8 cellular contexts compared by ENCODE assay signal in the genomic region with DNA sequence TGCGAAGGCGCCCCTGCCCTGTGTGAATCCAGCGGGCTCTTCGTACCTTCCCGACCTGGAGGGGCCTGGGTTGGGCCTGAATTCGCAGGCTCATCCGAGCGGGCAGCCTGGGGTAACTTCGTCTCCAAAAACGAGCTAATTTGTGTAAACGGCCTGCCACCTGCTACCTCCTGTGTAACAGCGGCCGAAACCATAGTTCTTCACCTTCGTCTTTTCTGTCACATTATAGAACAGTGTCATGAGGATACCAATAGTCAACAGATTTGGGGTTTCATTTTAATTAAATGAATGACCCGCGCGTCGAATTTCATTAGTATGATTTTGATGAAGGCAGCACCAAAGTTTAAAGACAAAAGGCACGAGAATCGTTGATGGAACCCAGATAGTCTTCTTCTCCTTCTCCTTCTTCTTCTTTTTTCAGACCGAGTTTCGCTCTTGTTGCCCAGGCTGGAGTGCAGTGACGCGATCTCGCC. TPM values are rescaled to one million over a fixed set of nuclear protein-coding genes. Genes with fewer than 3 reads are reported as not detected.
DNase-seq lines count a peak whose midpoint lies in the region; ATAC-seq, FAIRE-seq and TF ChIP-seq lines count a peak whose summit lies in the region.

No MANE protein-coding gene starts in this region.

- FAIRE-seq in keratinocyte (lab: Jason Lieb, UNC): no peak

- H3K9me1 ChIP-seq in keratinocyte (ENCODE audit: control insufficient read depth, extremely low read depth, insufficient read depth, low read length): no peaks in the 10 kb centered on the region

- H3K9ac ChIP-seq in keratinocyte (ENCODE audit: control insufficient read depth, extremely low read depth, insufficient read depth, low read length) (no peak overlapping the region), stomach smooth muscle (ENCODE audit: low read length in 2 of 2) (no peak overlapping the region)

- H3K79me2 ChIP-seq in keratinocyte (ENCODE audit: control insufficient read depth, insufficient read depth, low read length): no peaks in the 10 kb centered on the region

- no peak for ATAC-seq in activated naive CD4-positive, alpha-beta T cell treated with anti-CD3 and anti-CD28 coated beads, Interleukin-2, amount 50 U/mL, for 72 hours
- no peak for ATAC-seq in HG03521 (IDR thresholded peaks at IDR 0.05; ENCODE audit: unreplicated experiment)

- H3K27ac ChIP-seq in keratinocyte (ENCODE audit: control insufficient read depth, insufficient read depth, low read length): no peak overlapping the region
- H3K27ac ChIP-seq in stomach smooth muscle (ENCODE audit: low read length): no peak overlapping the region

- no peaks in the 10 kb centered on the region for H3K9me3 Mint-ChIP-seq in activated naive CD4-positive, alpha-beta T cell treated with anti-CD3 and anti-CD28 coated beads, Interleukin-2, amount 50 U/mL, for 72 hours

- H2AFZ ChIP-seq in keratinocyte (ENCODE audit: control insufficient read depth, low read length): no peak overlapping the region

- H3K27ac Mint-ChIP-seq in activated naive CD4-positive, alpha-beta T cell treated with anti-CD3 and anti-CD28 coated beads, Interleukin-2, amount 50 U/mL, for 72 hours: peak overlapping the region; percentile 72 to 86

- dilution Hi-C loops in keratinocyte (cut with MboI; ENCODE audit: extremely low pct_ligation_motif_present, low sequenced_read_pairs): no loop called here

- peaks cover 0 to under 1% of the 10 kb centered on the region in 2 experiments for H3K36me3 ChIP-seq in keratinocyte (ENCODE audit: control insufficient read depth in 2 of 2, extremely low read depth in 1 of 2, insufficient read depth in 2 of 2, low read length in 2 of 2)
- peaks cover 0 to 1% of the 10 kb centered on the region in 2 donors for H3K36me3 ChIP-seq in stomach smooth muscle (ENCODE audit: control insufficient read depth in 2 of 2, insufficient read depth in 2 of 2, low read length in 2 of 2)

- DNase-seq in NCI-H748 treated with DMSO at 0.1 percent for 48 hours (lab: John Stamatoyannopoulos, UW): peak; percentile 50
- DNase-seq in NCI-H748 (lab: John Stamatoyannopoulos, UW; ENCODE audit: unreplicated experiment): no peak
- DNase-seq in activated naive CD4-positive, alpha-beta T cell treated with anti-CD3 and anti-CD28 coated beads, Interleukin-2, amount 50 U/mL, for 72 hours (ENCODE audit: low spot score in 2 of 2): no peak
- DNase-seq in keratinocyte (ENCODE audit: low read depth, low spot score): no peak
- DNase-seq in hepatic stellate cell (ENCODE audit: low spot score): no peak
- no peak for DNase-seq in LoVo (ENCODE audit: low spot score)

- H3K4me1 ChIP-seq in keratinocyte (ENCODE audit: control insufficient read depth, extremely low read depth, insufficient read depth, low read length) (peaks cover 6% of the 10 kb centered on the region), stomach smooth muscle (ENCODE audit: control insufficient read depth, insufficient read depth, low read length) (peaks cover 10% of the 10 kb centered on the region)

- H3K4me3 ChIP-seq in keratinocyte (ENCODE audit: control insufficient read depth in 2 of 3, extremely low read depth in 1 of 3, insufficient read depth in 2 of 3, low read depth in 1 of 3, low read length in 3 of 3) (peak overlapping the region; percentile 29 to 55 (median 30)), stomach smooth muscle (ENCODE audit: low read length in 2 of 2) (peak overlapping the region; percentile 49 to 78)

- no peaks in the 10 kb centered on the region for H4K20me1 ChIP-seq in keratinocyte (ENCODE audit: control insufficient read depth, extremely low read depth, insufficient read depth, low read length)

- peak overlapping the region; percentile 64 for H3K4me2 ChIP-seq in keratinocyte (ENCODE audit: control insufficient read depth, extremely low read depth, insufficient read depth, low read depth, low read length)

- H3K27me3 ChIP-seq in keratinocyte (ENCODE audit: control insufficient read depth, extremely low read depth, insufficient read depth, low read length) (peaks cover 12% of the 10 kb centered on the region), stomach smooth muscle (ENCODE audit: control insufficient read depth in 1 of 2, insufficient read depth in 2 of 2, low read length in 2 of 2) (peaks cover 3 to 10% of the 10 kb centered on the region in 2 donors)

- TF ChIP-seq CTCF in keratinocyte (optimal IDR thresholded peaks at IDR 0.05 in 1 of 3, IDR thresholded peaks at IDR 0.05 in 1 of 3, conservative IDR thresholded peaks at IDR 0.05 in 1 of 3; ENCODE audit: extremely low read depth in 1 of 3, insufficient read depth in 2 of 3, low read length in 3 of 3): no peak

- peaks cover 10 to 13% of the 10 kb centered on the region in 2 donors for H3K36me3 Mint-ChIP-seq in activated naive CD4-positive, alpha-beta T cell treated with anti-CD3 and anti-CD28 coated beads, Interleukin-2, amount 50 U/mL, for 72 hours

- H3K9me3 ChIP-seq in keratinocyte (ENCODE audit: control insufficient read depth, low read depth, low read length) (no peaks in the 10 kb centered on the region), stomach smooth muscle (ENCODE audit: control insufficient read depth in 2 of 2, low read length in 2 of 2) (no peaks in the 10 kb centered on the region)

RNA-seq across cellular contexts. Expression of a gene that starts 0.5 kb away (rescaled TPM):
- total RNA-seq in activated naive CD4-positive, alpha-beta T cell treated with anti-CD3 and anti-CD28 coated beads, Interleukin-2, amount 50 U/mL, for 72 hours: 100 to 1,000 TPM in 1 of 2 donors, 10 to 100 TPM in 1; 78.7 to 115 TPM
- polyA plus RNA-seq in keratinocyte: 0.58 to 1.7 TPM (median 1.5 TPM) in 3 replicates
- polyA plus RNA-seq in keratinocyte (2011; ENCODE audit: low read depth): not detected
- polyA plus RNA-seq in keratinocyte (2011; cell fraction: cytosol; rRNA removed): 0.77 and 1.3 TPM in 2 replicates
- 0.44 and 0.76 TPM in 2 replicates for polyA plus RNA-seq in keratinocyte (2011; cell fraction: nucleus; rRNA removed)
- polyA plus RNA-seq in keratinocyte (2012; ENCODE audit: low replicate concordance): 1.5 and 2.7 TPM in 2 replicates
- polyA minus RNA-seq in keratinocyte: 0.20 to 2.4 TPM in 2 of 3 replicates, not detected in the other
- polyA minus RNA-seq in keratinocyte (2011; cell fraction: cytosol; rRNA and poly(A)+ RNA removed): not detected
- 1.6 TPM in 1 of 2 replicates, not detected in the other for polyA minus RNA-seq in keratinocyte (2011; cell fraction: nucleus; rRNA and poly(A)+ RNA removed)

RNA-seq across cellular contexts. Expression of a gene that starts 27.2 kb away (rescaled TPM):
- 1,000 to 10,000 TPM; 1,283 to 1,379 TPM for total RNA-seq in activated naive CD4-positive, alpha-beta T cell treated with anti-CD3 and anti-CD28 coated beads, Interleukin-2, amount 50 U/mL, for 72 hours
- polyA plus RNA-seq in keratinocyte: 533 to 846 TPM (median 762 TPM) in 3 replicates
- polyA plus RNA-seq in keratinocyte (2011; ENCODE audit: low read depth): 1,565 TPM
- 801 and 945 TPM in 2 replicates for polyA plus RNA-seq in keratinocyte (2011; cell fraction: cytosol; rRNA removed)
- polyA plus RNA-seq in keratinocyte (2011; cell fraction: nucleus; rRNA removed): 771 and 944 TPM in 2 replicates
- 1,038 and 1,360 TPM in 2 replicates for polyA plus RNA-seq in keratinocyte (2012; ENCODE audit: low replicate concordance)
- 792 to 880 TPM (median 870 TPM) in 3 replicates for polyA minus RNA-seq in keratinocyte
- 525 TPM for polyA minus RNA-seq in keratinocyte (2011; cell fraction: cytosol; rRNA and poly(A)+ RNA removed)
- polyA minus RNA-seq in keratinocyte (2011; cell fraction: nucleus; rRNA and poly(A)+ RNA removed): 230 and 326 TPM in 2 replicates
